ENCODE assay signal across 1 cellular context in genomic region chr15:75801859-75802593, GRCh38.
TF ChIP-seq lines count a peak whose summit lies in the region.

No MANE protein-coding gene starts in this region.

TF ChIP-seq in GM12878, 131 proteins besides CTCF, POLR2A, EP300 and RAD21 (continued from another document):
- TF ChIP-seq NKRF (conservative IDR thresholded peaks at IDR 0.05) (no peak), ZNF622 (IDR thresholded peaks at IDR 0.05) (no peak), ZBTB40 (IDR thresholded peaks at IDR 0.05; ENCODE audit: borderline replicate concordance) (no peak), ZNF207 (IDR thresholded peaks at IDR 0.05; ENCODE audit: borderline replicate concordance) (no peak), NRF1 (conservative IDR thresholded peaks at IDR 0.05; ENCODE audit: low read depth, low read length) (no peak), NFIC (IDR thresholded peaks at IDR 0.05; ENCODE audit: low read depth, low read length) (no peak), SMC3 (IDR thresholded peaks at IDR 0.05; ENCODE audit: borderline replicate concordance, low read length) (peak; percentile 73), SKIL (IDR thresholded peaks at IDR 0.05; ENCODE audit: low read depth, poor library complexity, severe bottlenecking) (no peak), YBX1 (IDR thresholded peaks at IDR 0.05) (no peak), ZSCAN29 (IDR thresholded peaks at IDR 0.05) (no peak), RB1 (IDR thresholded peaks at IDR 0.05; ENCODE audit: borderline replicate concordance) (no peak), CHD4 (IDR thresholded peaks at IDR 0.05) (no peak), IKZF2 (IDR thresholded peaks at IDR 0.05) (no peak), SMAD1 (IDR thresholded peaks at IDR 0.05; ENCODE audit: low read depth, partially characterized antibody) (no peak), SP1 (IDR thresholded peaks at IDR 0.05; ENCODE audit: low read depth, low read length) (no peak), KAT2A (conservative IDR thresholded peaks at IDR 0.05; ENCODE audit: control insufficient read depth, low read depth, low read length) (no peak), ZBTB4 (CRISPR knock-in tag; IDR thresholded peaks at IDR 0.05) (no peak), E4F1 (IDR thresholded peaks at IDR 0.05; ENCODE audit: borderline replicate concordance, partially characterized antibody) (no peak), YY1 (IDR thresholded peaks at IDR 0.05; ENCODE audit: low read depth, low read length) (peak; percentile 50; the same call in 1 of the 2 replicates), PAX5 (IDR thresholded peaks at IDR 0.05; ENCODE audit: borderline replicate concordance, low read depth, low read length) (peak; percentile 70; the same call in 1 of the 2 replicates), NR2C1 (IDR thresholded peaks at IDR 0.05) (no peak), EGR1 (IDR thresholded peaks at IDR 0.05; ENCODE audit: borderline replicate concordance in 1 of 2, low read depth in 2 of 2, low read length in 2 of 2) (0 out of 3 replicates have a peak, but pooled peaks of 1 of the 2 experiments have one; percentile 3), BHLHE40 (IDR thresholded peaks at IDR 0.05; ENCODE audit: borderline replicate concordance in 1 of 2, low read depth in 2 of 2, low read length in 1 of 2) (peak in 1 of 2 experiments; percentile 45; a peak in 1 of 4 replicates), ZNF274 (IDR thresholded peaks at IDR 0.05; ENCODE audit: insufficient read depth, insufficient read length) (no peak), CREM (IDR thresholded peaks at IDR 0.05; ENCODE audit: low read depth) (no peak)
- TF ChIP-seq, protein P1, sequence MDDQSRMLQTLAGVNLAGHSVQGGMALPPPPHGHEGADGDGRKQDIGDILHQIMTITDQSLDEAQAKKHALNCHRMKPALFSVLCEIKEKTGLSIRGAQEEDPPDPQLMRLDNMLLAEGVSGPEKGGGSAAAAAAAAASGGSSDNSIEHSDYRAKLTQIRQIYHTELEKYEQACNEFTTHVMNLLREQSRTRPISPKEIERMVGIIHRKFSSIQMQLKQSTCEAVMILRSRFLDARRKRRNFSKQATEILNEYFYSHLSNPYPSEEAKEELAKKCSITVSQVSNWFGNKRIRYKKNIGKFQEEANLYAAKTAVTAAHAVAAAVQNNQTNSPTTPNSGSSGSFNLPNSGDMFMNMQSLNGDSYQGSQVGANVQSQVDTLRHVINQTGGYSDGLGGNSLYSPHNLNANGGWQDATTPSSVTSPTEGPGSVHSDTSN (IDR thresholded peaks at IDR 0.05; ENCODE audit: insufficient replicate concordance, low read depth, low read length): no peak
- TF ChIP-seq, protein P2, sequence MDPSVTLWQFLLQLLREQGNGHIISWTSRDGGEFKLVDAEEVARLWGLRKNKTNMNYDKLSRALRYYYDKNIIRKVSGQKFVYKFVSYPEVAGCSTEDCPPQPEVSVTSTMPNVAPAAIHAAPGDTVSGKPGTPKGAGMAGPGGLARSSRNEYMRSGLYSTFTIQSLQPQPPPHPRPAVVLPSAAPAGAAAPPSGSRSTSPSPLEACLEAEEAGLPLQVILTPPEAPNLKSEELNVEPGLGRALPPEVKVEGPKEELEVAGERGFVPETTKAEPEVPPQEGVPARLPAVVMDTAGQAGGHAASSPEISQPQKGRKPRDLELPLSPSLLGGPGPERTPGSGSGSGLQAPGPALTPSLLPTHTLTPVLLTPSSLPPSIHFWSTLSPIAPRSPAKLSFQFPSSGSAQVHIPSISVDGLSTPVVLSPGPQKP (IDR thresholded peaks at IDR 0.05; ENCODE audit: low read depth, low read length): no peak
- TF ChIP-seq, protein P3, sequence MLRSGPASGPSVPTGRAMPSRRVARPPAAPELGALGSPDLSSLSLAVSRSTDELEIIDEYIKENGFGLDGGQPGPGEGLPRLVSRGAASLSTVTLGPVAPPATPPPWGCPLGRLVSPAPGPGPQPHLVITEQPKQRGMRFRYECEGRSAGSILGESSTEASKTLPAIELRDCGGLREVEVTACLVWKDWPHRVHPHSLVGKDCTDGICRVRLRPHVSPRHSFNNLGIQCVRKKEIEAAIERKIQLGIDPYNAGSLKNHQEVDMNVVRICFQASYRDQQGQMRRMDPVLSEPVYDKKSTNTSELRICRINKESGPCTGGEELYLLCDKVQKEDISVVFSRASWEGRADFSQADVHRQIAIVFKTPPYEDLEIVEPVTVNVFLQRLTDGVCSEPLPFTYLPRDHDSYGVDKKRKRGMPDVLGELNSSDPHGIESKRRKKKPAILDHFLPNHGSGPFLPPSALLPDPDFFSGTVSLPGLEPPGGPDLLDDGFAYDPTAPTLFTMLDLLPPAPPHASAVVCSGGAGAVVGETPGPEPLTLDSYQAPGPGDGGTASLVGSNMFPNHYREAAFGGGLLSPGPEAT (IDR thresholded peaks at IDR 0.05; ENCODE audit: low read depth): no peak
